9 cellular contexts compared by ENCODE assay signal in genomic region chr5:40551706-40552557, GRCh38.
DNase-seq lines count a peak whose midpoint lies in the region; TF ChIP-seq lines count a peak whose summit lies in the region.
"Had no signal": no experiment of that assay in that cellular context is flagged by ENCODE, and none has a peak within 500 bp of the region (broad histone marks: within the 10 kb centered on the region; RNA-seq: fewer than 3 reads in every experiment).

No MANE protein-coding gene starts in this region.

- DNase-seq in EH (ENCODE audit: low read depth) (peak; percentile 99), RPMI7951 (ENCODE audit: low read depth) (peak; percentile 83), fibroblast of lung (ENCODE audit: low read depth in 2 of 2) (peak; percentile 96 to 99), pulmonary artery endothelial cell (ENCODE audit: low read depth, low spot score) (peak; percentile 77), DMS79 (lab: John Stamatoyannopoulos, UW) (no peak), NCI-H2081 treated with DMSO at 0.1 percent for 48 hours (lab: John Stamatoyannopoulos, UW) (no peak)
- no peak for DNase-seq in activated effector memory CD4-positive, alpha-beta T cell treated with anti-CD3 and anti-CD28 coated beads, Interleukin-2, amount 50 U/mL, for 16 hours
- DNase-seq in stimulated activated naive CD4-positive, alpha-beta T cell (lab: John Stamatoyannopoulos, UW) = no peak
- DNase-seq: NCI-H2029 had no signal

- no peaks in the 10 kb centered on the region for H4K20me1 ChIP-seq in fibroblast of lung (ENCODE audit: control insufficient read depth, extremely low read depth, insufficient read depth, low read length)

- H3K4me3 ChIP-seq in fibroblast of lung (replicated peaks in 1 of 4; ENCODE audit: control extremely low read depth in 1 of 4, insufficient read depth in 1 of 4, low read depth in 3 of 4, low read length in 4 of 4) = peak overlapping the region in 1 of 4 experiments; percentile 13

- H3K27me3 ChIP-seq in fibroblast of lung (ENCODE audit: control insufficient read depth, insufficient read depth, low read length) = no peaks in the 10 kb centered on the region

- no peak overlapping the region for H3K9ac ChIP-seq in fibroblast of lung (ENCODE audit: insufficient read depth, low read length)

- peaks cover 5% of the 10 kb centered on the region for H3K4me1 ChIP-seq in fibroblast of lung (ENCODE audit: control insufficient read depth, extremely low read depth, insufficient read depth, low read length)

- no peaks in the 10 kb centered on the region for H3K9me3 ChIP-seq in fibroblast of lung (ENCODE audit: control insufficient read depth, insufficient read depth, low read depth, low read length)

- peak overlapping the region; percentile 61 for H3K4me2 ChIP-seq in fibroblast of lung (ENCODE audit: extremely low read depth, insufficient read depth, low read length)

- H3K27ac ChIP-seq in fibroblast of lung (ENCODE audit: insufficient read depth, low read length) = peak overlapping the region; percentile 76

- no peak for TF ChIP-seq CTCF in fibroblast of lung (conservative IDR thresholded peaks at IDR 0.05 in 1 of 2, IDR thresholded peaks at IDR 0.05 in 1 of 2; ENCODE audit: low read depth in 1 of 2, low read length in 2 of 2)

- no peaks in the 10 kb centered on the region for H3K36me3 ChIP-seq in fibroblast of lung (ENCODE audit: control insufficient read depth, insufficient read depth, low read length)

- peak overlapping the region; percentile 23 for H2AFZ ChIP-seq in fibroblast of lung (ENCODE audit: low read length)

- H3K79me2 ChIP-seq in fibroblast of lung (ENCODE audit: control insufficient read depth, insufficient read depth, low read length) = no peaks in the 10 kb centered on the region

Comparison
In these comparisons a context has a peak if more than half of its experiments do, and no peak if none do; other contexts are left out.
1. DNase-seq: peak in EH (single experiment), RPMI7951 (single experiment), fibroblast of lung (2 of 2) and pulmonary artery endothelial cell (single experiment); none in DMS79 (single experiment), NCI-H2081 treated with DMSO at 0.1 percent for 48 hours (single experiment), activated effector memory CD4-positive, alpha-beta T cell treated with anti-CD3 and anti-CD28 coated beads, Interleukin-2, amount 50 U/mL, for 16 hours (single experiment) and stimulated activated naive CD4-positive, alpha-beta T cell (0 of 6).